8 cellular contexts compared by ENCODE assay signal in the genomic region with DNA sequence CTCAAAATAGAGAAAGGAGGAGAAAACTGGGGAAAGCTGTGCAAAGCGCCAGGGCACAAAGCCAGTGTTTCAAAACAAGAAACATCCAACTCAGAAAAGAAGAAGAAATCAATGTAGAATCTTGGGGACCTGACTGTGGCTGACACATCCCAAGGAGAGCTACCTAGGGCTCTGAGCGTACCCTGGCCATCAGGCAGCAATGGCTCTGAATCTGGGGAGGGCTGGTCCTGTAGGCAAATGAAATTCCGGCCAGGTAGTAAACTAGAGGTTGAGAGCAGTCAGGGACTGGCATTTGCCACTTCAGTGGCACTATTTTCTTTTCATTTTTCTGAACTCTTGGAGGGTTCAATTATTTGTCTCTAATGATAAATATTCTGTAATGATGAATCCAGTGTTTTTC.
"Had no signal": no experiment of that assay in that cellular context is flagged by ENCODE, and none has a peak within 500 bp of the region (broad histone marks: within the 10 kb centered on the region; RNA-seq: fewer than 3 reads in every experiment).

No MANE protein-coding gene starts in this region.

- H3K27ac ChIP-seq: GM23248, HL-60 had no signal

- ATAC-seq: HCT116, HepG2 had no signal

- H3K4me3 ChIP-seq: GM23248, HAP-1 had no signal

- DNase-seq: GM23248, HFFc6, KBM-7 had no signal

- H3K27ac Mint-ChIP-seq: HFFc6, IgD-negative memory B cell had no signal

- H3K36me3 ChIP-seq: HAP-1 had no signal

- H3K9me3 ChIP-seq: HAP-1 had no signal

- H3K4me3 Mint-ChIP-seq: HFFc6, IgD-negative memory B cell had no signal

- H3K9me3 Mint-ChIP-seq: IgD-negative memory B cell had no signal

- H3K4me1 Mint-ChIP-seq: IgD-negative memory B cell had no signal
